In genomic region chr14:37179896-37180502, GRCh38 we compare ENCODE assay signal across 1 cellular context.
TF ChIP-seq lines count a peak whose summit lies in the region.

No MANE protein-coding gene starts in this region.

TF ChIP-seq in IMR-90, 13 proteins besides CTCF, POLR2A, EP300 and RAD21 (continued from another document):
- TF ChIP-seq ELK1 (IDR thresholded peaks at IDR 0.05; ENCODE audit: borderline replicate concordance, low read depth, low read length) (no peak), FOS (IDR thresholded peaks at IDR 0.05; ENCODE audit: low read depth, low read length) (peak; percentile 44; the same call in 1 of the 2 replicates)
